1 cellular context compared by ENCODE assay signal in genomic region chr3:197511130-197511529, GRCh38.
TF ChIP-seq lines count a peak whose summit lies in the region.

No MANE protein-coding gene starts in this region.

TF ChIP-seq in A549, 52 proteins besides CTCF, POLR2A, EP300 and RAD21:
- no peak for TF ChIP-seq BHLHE40 (IDR thresholded peaks at IDR 0.05; ENCODE audit: low read depth, low read length)
- TF ChIP-seq KDM5A (IDR thresholded peaks at IDR 0.05): no peak
- TF ChIP-seq MAX (IDR thresholded peaks at IDR 0.05): no peak
TF ChIP-seq in A549: peak in this region for 0.
